ENCODE assay signal across 2 cellular contexts in genomic region chr2:160825433-160825832, GRCh38.
TF ChIP-seq lines count a peak whose summit lies in the region.

No MANE protein-coding gene starts in this region.

TF ChIP-seq in SK-N-SH treated with all-trans-retinoic acid at 6 μM for 48 hours, 23 proteins besides CTCF, POLR2A, EP300 and RAD21 (continued from another document):
- TF ChIP-seq CSDC2 (CRISPR knock-in tag; IDR thresholded peaks at IDR 0.05), result no peak
- TF ChIP-seq, protein P1, sequence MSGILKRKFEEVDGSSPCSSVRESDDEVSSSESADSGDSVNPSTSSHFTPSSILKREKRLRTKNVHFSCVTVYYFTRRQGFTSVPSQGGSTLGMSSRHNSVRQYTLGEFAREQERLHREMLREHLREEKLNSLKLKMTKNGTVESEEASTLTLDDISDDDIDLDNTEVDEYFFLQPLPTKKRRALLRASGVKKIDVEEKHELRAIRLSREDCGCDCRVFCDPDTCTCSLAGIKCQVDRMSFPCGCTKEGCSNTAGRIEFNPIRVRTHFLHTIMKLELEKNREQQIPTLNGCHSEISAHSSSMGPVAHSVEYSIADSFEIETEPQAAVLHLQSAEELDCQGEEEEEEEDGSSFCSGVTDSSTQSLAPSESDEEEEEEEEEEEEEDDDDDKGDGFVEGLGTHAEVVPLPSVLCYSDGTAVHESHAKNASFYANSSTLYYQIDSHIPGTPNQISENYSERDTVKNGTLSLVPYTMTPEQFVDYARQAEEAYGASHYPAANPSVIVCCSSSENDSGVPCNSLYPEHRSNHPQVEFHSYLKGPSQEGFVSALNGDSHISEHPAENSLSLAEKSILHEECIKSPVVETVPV (CRISPR knock-in tag; IDR thresholded peaks at IDR 0.05), result no peak
- no peak for TF ChIP-seq ESRRG (CRISPR knock-in tag; IDR thresholded peaks at IDR 0.05)

TF ChIP-seq in SK-N-SH, 30 proteins besides CTCF, POLR2A, EP300 and RAD21 (continued from another document):
- TF ChIP-seq REST (IDR thresholded peaks at IDR 0.05; ENCODE audit: low read depth, low read length) (no peak), NRF1 (IDR thresholded peaks at IDR 0.05; ENCODE audit: low read depth, low read length) (no peak), RXRA (IDR thresholded peaks at IDR 0.05; ENCODE audit: borderline replicate concordance, low read depth) (no peak), RCOR1 (IDR thresholded peaks at IDR 0.05; ENCODE audit: low read length) (no peak), GATA2 (CRISPR knock-in tag; IDR thresholded peaks at IDR 0.05) (no peak), MXI1 (IDR thresholded peaks at IDR 0.05; ENCODE audit: low read depth, low read length) (no peak), MEF2A (IDR thresholded peaks at IDR 0.05; ENCODE audit: borderline replicate concordance, low read depth) (no peak), RFX5 (IDR thresholded peaks at IDR 0.05; ENCODE audit: low read length) (no peak), JUND (IDR thresholded peaks at IDR 0.05) (no peak), NFIC (IDR thresholded peaks at IDR 0.05; ENCODE audit: borderline replicate concordance) (no peak), SIN3A (IDR thresholded peaks at IDR 0.05; ENCODE audit: borderline replicate concordance, low read depth, low read length) (no peak), TCF12 (IDR thresholded peaks at IDR 0.05) (no peak), GABPA (IDR thresholded peaks at IDR 0.05; ENCODE audit: low read depth) (no peak)
- TF ChIP-seq, protein P2, sequence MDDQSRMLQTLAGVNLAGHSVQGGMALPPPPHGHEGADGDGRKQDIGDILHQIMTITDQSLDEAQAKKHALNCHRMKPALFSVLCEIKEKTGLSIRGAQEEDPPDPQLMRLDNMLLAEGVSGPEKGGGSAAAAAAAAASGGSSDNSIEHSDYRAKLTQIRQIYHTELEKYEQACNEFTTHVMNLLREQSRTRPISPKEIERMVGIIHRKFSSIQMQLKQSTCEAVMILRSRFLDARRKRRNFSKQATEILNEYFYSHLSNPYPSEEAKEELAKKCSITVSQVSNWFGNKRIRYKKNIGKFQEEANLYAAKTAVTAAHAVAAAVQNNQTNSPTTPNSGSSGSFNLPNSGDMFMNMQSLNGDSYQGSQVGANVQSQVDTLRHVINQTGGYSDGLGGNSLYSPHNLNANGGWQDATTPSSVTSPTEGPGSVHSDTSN (IDR thresholded peaks at IDR 0.05), result no peak
- TF ChIP-seq, protein P3, sequence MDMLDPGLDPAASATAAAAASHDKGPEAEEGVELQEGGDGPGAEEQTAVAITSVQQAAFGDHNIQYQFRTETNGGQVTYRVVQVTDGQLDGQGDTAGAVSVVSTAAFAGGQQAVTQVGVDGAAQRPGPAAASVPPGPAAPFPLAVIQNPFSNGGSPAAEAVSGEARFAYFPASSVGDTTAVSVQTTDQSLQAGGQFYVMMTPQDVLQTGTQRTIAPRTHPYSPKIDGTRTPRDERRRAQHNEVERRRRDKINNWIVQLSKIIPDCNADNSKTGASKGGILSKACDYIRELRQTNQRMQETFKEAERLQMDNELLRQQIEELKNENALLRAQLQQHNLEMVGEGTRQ (IDR thresholded peaks at IDR 0.05; ENCODE audit: borderline replicate concordance, low read depth, low read length), result no peak
TF ChIP-seq in SK-N-SH: peak in this region for 0.
